11 cellular contexts compared by ENCODE assay signal in the genomic region with DNA sequence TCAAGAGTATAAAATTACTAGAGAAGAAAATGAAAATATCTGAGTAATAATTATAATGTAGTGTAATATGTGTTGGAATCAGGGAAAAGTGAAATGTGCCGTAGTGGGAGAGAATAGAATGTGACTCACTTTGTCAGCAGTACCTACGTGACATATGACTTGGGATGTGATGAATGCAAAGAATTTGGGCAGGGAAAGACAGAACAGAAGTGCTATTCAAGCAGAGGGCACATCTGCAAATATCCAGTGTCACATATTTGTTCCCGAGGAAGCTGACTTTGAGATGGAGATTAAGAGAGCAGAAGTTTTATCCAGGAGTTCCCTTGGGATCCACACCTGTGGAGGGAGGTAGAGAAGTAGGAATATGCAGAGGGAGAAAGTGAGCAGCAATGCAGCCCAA.
"Had no signal": no experiment of that assay in that cellular context is flagged by ENCODE, and none has a peak within 500 bp of the region (broad histone marks: within the 10 kb centered on the region; RNA-seq: fewer than 3 reads in every experiment).

No MANE protein-coding gene starts in this region.

- H3K4me3 ChIP-seq: coronary artery, pancreas had no signal

- H3K4me1 ChIP-seq: pancreas had no signal

- FAIRE-seq: pancreas had no signal

- ATAC-seq: left lobe of liver, pancreas had no signal

- DNase-seq: activated CD4-positive, CD25-positive, alpha-beta regulatory T cell treated with anti-CD3 and anti-CD28 coated beads, Interleukin-2, amount 50 U/mL, for 72 hours; activated CD8-positive, alpha-beta memory T cell treated with anti-CD3 and anti-CD28 coated beads, Interleukin-2, amount 50 U/mL, for 4 hours; activated CD8-positive, alpha-beta T cell treated with anti-CD3 and anti-CD28 coated beads for 36 hours; activated naive CD4-positive, alpha-beta T cell; central memory CD4-positive, alpha-beta T cell; effector CD8-positive, alpha-beta T cell; hypothalamus; pancreas; T-helper 9 cell had no signal

- H3K36me3 ChIP-seq: pancreas had no signal

- H3K27ac ChIP-seq: coronary artery, pancreas had no signal

- H3K9me3 ChIP-seq: pancreas had no signal

- H3K27me3 ChIP-seq: pancreas had no signal
